ENCODE assay signal across 8 cellular contexts in the genomic region with DNA sequence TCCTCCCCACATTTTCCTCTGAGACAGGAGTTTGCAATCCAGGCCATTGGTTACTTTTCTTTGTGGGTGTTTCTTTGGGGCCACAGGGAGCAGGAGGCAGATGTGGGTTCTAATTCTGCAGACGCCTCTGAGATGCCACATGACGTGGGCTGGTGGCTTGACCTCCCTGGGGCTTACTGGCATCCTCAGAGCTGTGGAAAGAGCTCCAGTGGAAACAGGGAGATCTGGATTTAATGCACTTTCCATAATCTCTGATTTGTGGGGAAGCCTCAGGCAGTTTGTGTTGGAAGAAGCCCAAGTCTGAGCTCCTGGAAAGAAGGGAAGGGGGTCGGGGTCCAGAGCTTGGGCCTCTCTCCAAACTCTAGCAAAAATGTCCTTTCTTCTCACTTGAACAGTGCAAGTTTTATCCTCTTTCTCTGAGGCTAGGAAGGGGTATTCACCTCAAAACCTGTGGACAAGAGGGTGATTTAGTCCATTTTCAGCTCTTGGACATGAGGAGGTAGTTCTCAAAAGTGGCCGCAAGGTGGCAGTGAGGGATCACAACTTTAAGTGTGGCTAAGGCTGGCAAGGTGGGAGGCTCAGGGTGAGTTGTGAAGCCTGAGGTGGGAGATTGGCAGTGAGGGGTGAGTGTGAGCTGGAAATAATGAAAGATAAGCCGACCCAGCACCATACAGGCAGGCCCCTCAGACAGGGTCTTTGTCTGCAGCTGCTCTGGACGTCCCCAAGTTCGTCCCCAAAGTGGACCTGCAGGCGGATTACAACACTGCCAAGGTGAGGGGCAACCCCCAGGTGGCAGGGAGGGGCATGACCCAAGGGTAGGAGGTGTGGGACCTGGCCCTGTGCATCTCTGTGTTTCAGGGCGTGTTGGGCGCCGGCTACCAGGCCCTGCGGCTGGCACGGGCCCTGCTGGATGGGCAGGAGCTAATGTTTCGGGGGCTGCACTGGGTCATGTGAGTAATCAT. TPM values are rescaled to one million over a fixed set of nuclear protein-coding genes. Genes with fewer than 3 reads are reported as not detected.
DNase-seq lines count a peak whose midpoint lies in the region; ATAC-seq and TF ChIP-seq lines count a peak whose summit lies in the region.

No MANE protein-coding gene starts in this region.

- CTCF ChIA-PET in GM10248 (lab: Yijun Ruan, JAX): interaction anchor here (0.6 to 10.3 kb wide), 51 partner anchors 9 to 1318 kb away, joined by 3 to 179 read pairs (median 5); partner anchors contain the start of genes EIF2D, FCMR, IKBKE and RASSF5

- POLR2A ChIA-PET in GM10248 (lab: Yijun Ruan, JAX): no interaction called here

- no peak overlapping the region for H3K27ac ChIP-seq in psoas muscle

- no peaks in the 10 kb centered on the region for H3K9me3 ChIP-seq in psoas muscle

- H3K4me1 ChIP-seq in psoas muscle: no peaks in the 10 kb centered on the region

- ATAC-seq in psoas muscle (peak; percentile 62 to 84 (median 77)), GM18517 (IDR thresholded peaks at IDR 0.05; ENCODE audit: unreplicated experiment) (no peak), GM19023 (IDR thresholded peaks at IDR 0.05; ENCODE audit: unreplicated experiment) (no peak)

- TF ChIP-seq CTCF in GM10248 (IDR thresholded peaks at IDR 0.05; ENCODE audit: control extremely low read depth, extremely low read depth, low read depth, missing control alignments) (peak; percentile 74), psoas muscle (IDR thresholded peaks at IDR 0.05) (peak; percentile 76)

- no peak overlapping the region for H3K4me3 ChIP-seq in psoas muscle

- DNase-seq in GM10248 (ENCODE audit: extremely low spot score): peak; percentile 85
- DNase-seq in NCI-H1048 (lab: John Stamatoyannopoulos, UW): peak; percentile 79
- peak; percentile 72 for DNase-seq in SKM-1 treated with dmso at 0.1 percent for 144 hours (lab: John Stamatoyannopoulos, UW; ENCODE audit: unreplicated experiment)
- peak; percentile 71 for DNase-seq in activated naive CD4-positive, alpha-beta T cell treated with anti-CD3 and anti-CD28 coated beads, Interleukin-2, amount 50 U/mL, for 16 hours
- DNase-seq in head of caudate nucleus: peak in 40 of 42 donors; percentile 49 to 90 (median 74)
- peak; percentile 60 to 77 for DNase-seq in psoas muscle

- no peaks in the 10 kb centered on the region for H3K27me3 ChIP-seq in psoas muscle (ENCODE audit: insufficient read depth in 3 of 3, low read length in 2 of 3)

- WGBS in psoas muscle, 3 donors: 69 to 79% (median 73%) methylated on average over 14 of the region's 14 CpGs

- H3K36me3 ChIP-seq in psoas muscle (ENCODE audit: insufficient read depth in 1 of 2, low read depth in 1 of 2): no peaks in the 10 kb centered on the region

- intact Hi-C loops in head of caudate nucleus (cut with DNase I): no loop called here
- intact Hi-C loops in psoas muscle (cut with DNase I): loop anchor here in 1 of 2 donors (10.0 kb wide), 1 partner anchor 435 kb away; no protein-coding TSS in a partner anchor

RNA-seq across cellular contexts. Expression of gene IKBKE, which starts 9.2 kb away (rescaled TPM):
- under 1 TPM; 0.44 to 0.89 (median 0.58) TPM for total RNA-seq in psoas muscle
- polyA plus RNA-seq in psoas muscle: under 1 TPM; 0.14 to 0.32 (median 0.27) TPM

RNA-seq across cellular contexts. Expression of gene RASSF5, which starts 27.9 kb away (rescaled TPM):
- total RNA-seq in psoas muscle: 10 to 100 TPM in 1 of 4 donors, 1 to 10 TPM in 3; 1.5 to 14.6 (median 5.1) TPM
- polyA plus RNA-seq in psoas muscle: 1 to 10 TPM; 1.1 to 2.8 (median 1.5) TPM

Comparison
In these comparisons a context has a peak if more than half of its experiments do, and no peak if none do; other contexts are left out.
1. ATAC-seq: peak in psoas muscle (4 of 4); none in GM18517 (single experiment) and GM19023 (single experiment).
2. Peak in every context shown above with its lines, with median percentiles within 50 percentile points of each other: DNase-seq.